13 cellular contexts compared by ENCODE assay signal in the genomic region with DNA sequence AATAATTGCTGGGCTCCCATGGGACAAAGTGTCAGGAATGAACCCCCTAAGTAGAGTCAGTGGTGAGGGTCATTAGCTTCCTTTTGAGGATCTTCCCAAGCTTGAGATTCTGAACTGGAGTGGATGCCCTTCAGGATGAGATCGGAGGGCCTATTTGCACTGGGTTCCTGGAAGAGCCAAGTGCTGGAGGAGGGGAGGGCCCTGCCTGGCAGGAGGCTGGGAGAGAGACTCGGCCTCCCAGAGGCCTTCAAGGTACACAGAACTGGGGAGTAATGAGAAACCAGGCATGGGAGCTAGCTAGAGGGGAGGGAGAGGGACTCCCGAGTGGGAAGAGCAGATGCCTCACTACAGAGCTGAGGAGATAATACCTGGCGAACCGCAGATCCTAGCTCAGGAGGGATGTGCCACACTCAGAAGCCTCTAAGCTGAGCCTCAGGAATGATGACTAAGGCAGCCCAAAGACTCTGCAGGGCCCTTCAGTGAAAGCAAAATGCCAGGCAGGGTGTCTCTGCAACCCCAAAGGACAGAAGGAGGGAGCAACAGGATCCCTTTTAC. TPM values are rescaled to one million over a fixed set of nuclear protein-coding genes. Genes with fewer than 3 reads are reported as not detected.
DNase-seq lines count a peak whose midpoint lies in the region; ATAC-seq, FAIRE-seq and TF ChIP-seq lines count a peak whose summit lies in the region.
"Had no signal": no experiment of that assay in that cellular context is flagged by ENCODE, and none has a peak within 500 bp of the region (broad histone marks: within the 10 kb centered on the region; RNA-seq: fewer than 3 reads in every experiment).

No MANE protein-coding gene starts in this region.

- BruUV-seq in PC-3 (replicated peaks; lab: Mats Ljungman, UMichigan) (no TSS peak), K562 (replicated peaks; lab: Mats Ljungman, UMichigan) (no TSS peak)

- peak; percentile 45 for TF ChIP-seq POLR2A in K562 (conservative IDR thresholded peaks at IDR 0.05)
- TF ChIP-seq POLR2A in body of pancreas (IDR thresholded peaks at IDR 0.05), result no peak

- no peak overlapping the region for H3K4me3 ChIP-seq in PC-3 (ENCODE audit: low read length)
- H3K4me3 ChIP-seq in K562, result no peak overlapping the region
- no peak overlapping the region for H3K4me3 ChIP-seq in body of pancreas
- H3K4me3 ChIP-seq: upper lobe of right lung had no signal

- peaks cover 29% of the 10 kb centered on the region for H3K36me3 ChIP-seq in PC-3 (ENCODE audit: low read depth, low read length)
- H3K36me3 ChIP-seq in K562 (ENCODE audit: control insufficient read depth, insufficient read depth, low read length), result peaks cover 94% of the 10 kb centered on the region
- H3K36me3 ChIP-seq in body of pancreas (replicated peaks in 1 of 2; ENCODE audit: insufficient read depth in 1 of 2, low read depth in 2 of 2), result peaks cover 0 to 29% of the 10 kb centered on the region in 2 donors

- H3K4me1 Mint-ChIP-seq in activated T-cell treated with anti-CD3 and anti-CD28 coated beads, Interleukin-2, amount 50 U/mL, for 72 hours (ENCODE audit: low read depth), result peaks cover 2% of the 10 kb centered on the region
- H3K4me1 Mint-ChIP-seq in osteocyte (ENCODE audit: unreplicated experiment), result peaks cover 8% of the 10 kb centered on the region

- peak overlapping the region; percentile 76 for H3K27ac Mint-ChIP-seq in activated T-cell treated with anti-CD3 and anti-CD28 coated beads, Interleukin-2, amount 50 U/mL, for 72 hours
- peak overlapping the region; percentile 48 for H3K27ac Mint-ChIP-seq in osteocyte (ENCODE audit: unreplicated experiment)

- peaks cover 11 to 35% of the 10 kb centered on the region in 2 donors for H3K36me3 Mint-ChIP-seq in activated T-cell treated with anti-CD3 and anti-CD28 coated beads, Interleukin-2, amount 50 U/mL, for 72 hours (ENCODE audit: insufficient read depth in 2 of 2)
- H3K36me3 Mint-ChIP-seq in osteocyte (ENCODE audit: unreplicated experiment), result peaks cover 45% of the 10 kb centered on the region

- no peaks in the 10 kb centered on the region for H3K27me3 ChIP-seq in PC-3 (ENCODE audit: low read length)
- H3K27me3 ChIP-seq in K562 (ENCODE audit: control insufficient read depth in 2 of 2, insufficient read depth in 2 of 2, low read length in 2 of 2), result no peaks in the 10 kb centered on the region
- H3K27me3 ChIP-seq in body of pancreas, result no peaks in the 10 kb centered on the region
- H3K27me3 ChIP-seq: upper lobe of right lung had no signal

- no peak overlapping the region for H3K4me2 ChIP-seq in PC-3 (ENCODE audit: low read length)
- no peak overlapping the region for H3K4me2 ChIP-seq in K562 (ENCODE audit: insufficient read depth, low read length)

- H3K79me2 ChIP-seq in PC-3 (ENCODE audit: low read length) (peaks cover 3% of the 10 kb centered on the region; the same call in 1 of the 2 replicates), K562 (ENCODE audit: control insufficient read depth, insufficient read depth, low read length) (peaks cover 4% of the 10 kb centered on the region)

- H2AFZ ChIP-seq in PC-3 (ENCODE audit: low read length) (no peak overlapping the region), K562 (ENCODE audit: low read depth, low read length) (no peak overlapping the region)

- no peaks in the 10 kb centered on the region for H3K27me3 Mint-ChIP-seq in activated T-cell treated with anti-CD3 and anti-CD28 coated beads, Interleukin-2, amount 50 U/mL, for 72 hours (ENCODE audit: low read depth)
- H3K27me3 Mint-ChIP-seq in osteocyte (ENCODE audit: unreplicated experiment), result no peaks in the 10 kb centered on the region

- POLR2A ChIA-PET in PC-3 (lab: Charles Lee; ENCODE audit: unreplicated experiment) (no interaction called here), K562 (lab: Yijun Ruan, JAX) (interaction anchor here (0.5 to 4.0 kb wide), 8 partner anchors 10 to 410 kb away, joined by 3 to 50 read pairs (median 3); partner anchors contain the start of genes BUD31 and PDAP1)

- H3K9me2 ChIP-seq in PC-3 (replicated peaks; ENCODE audit: low read length), result no peaks in the 10 kb centered on the region

- intact Hi-C loops in PC-3 (cut with micrococcal nuclease) (no loop called here), K562 (cut with micrococcal nuclease) (no loop called here), body of pancreas (cut with DNase I) (no loop called here)

- no peak for TF ChIP-seq RAD21 in K562 (CRISPR knock-in tag; conservative IDR thresholded peaks at IDR 0.05 in 1 of 2, IDR thresholded peaks at IDR 0.05 in 1 of 2)

- no peak for FAIRE-seq in K562 (lab: Jason Lieb, UNC)
- FAIRE-seq in D721Med (lab: Jason Lieb, UNC), result no peak
- FAIRE-seq: colon had no signal

- H3K9me3 Mint-ChIP-seq in activated T-cell treated with anti-CD3 and anti-CD28 coated beads, Interleukin-2, amount 50 U/mL, for 72 hours, result no peaks in the 10 kb centered on the region
- H3K9me3 Mint-ChIP-seq in osteocyte (ENCODE audit: unreplicated experiment), result no peaks in the 10 kb centered on the region

- no peaks in the 10 kb centered on the region for H3K4me1 ChIP-seq in PC-3 (ENCODE audit: insufficient read depth, low read length)
- peaks cover 0 to 10% of the 10 kb centered on the region in 2 experiments; a peak in 2 of 5 replicates for H3K4me1 ChIP-seq in K562 (replicated peaks in 1 of 2; ENCODE audit: control insufficient read depth in 2 of 2, insufficient read depth in 2 of 2, low read length in 2 of 2)
- H3K4me1 ChIP-seq in body of pancreas, result peaks cover 3% of the 10 kb centered on the region

- no peaks in the 10 kb centered on the region for H3K9me3 ChIP-seq in PC-3 (ENCODE audit: low read length)
- no peaks in the 10 kb centered on the region for H3K9me3 ChIP-seq in K562 (replicated peaks; ENCODE audit: control insufficient read depth, insufficient read depth, low read depth, low read length)
- H3K9me3 ChIP-seq in body of pancreas, result no peaks in the 10 kb centered on the region
- H3K9me3 ChIP-seq: upper lobe of right lung had no signal

- CTCF ChIA-PET in PC-3 (lab: Charles Lee) (no interaction called here), K562 (lab: Yijun Ruan, JAX; ENCODE audit: low intra/inter-chr PET ratio) (no interaction called here)

- no peak overlapping the region for H3K4me3 Mint-ChIP-seq in activated T-cell treated with anti-CD3 and anti-CD28 coated beads, Interleukin-2, amount 50 U/mL, for 72 hours
- no peak overlapping the region for H3K4me3 Mint-ChIP-seq in osteocyte (ENCODE audit: unreplicated experiment)

- no peak overlapping the region for H3K9ac ChIP-seq in PC-3 (ENCODE audit: low read length)
- H3K9ac ChIP-seq in K562 (ENCODE audit: insufficient read depth in 1 of 2, low read depth in 2 of 2, low read length in 2 of 2), result no peak overlapping the region; a peak in 1 of 4 replicates

- TF ChIP-seq CTCF in PC-3 (conservative IDR thresholded peaks at IDR 0.05; ENCODE audit: low read depth, low read length) (no peak), K562 (IDR thresholded peaks at IDR 0.05 in 2 of 3, conservative IDR thresholded peaks at IDR 0.05 in 1 of 3; ENCODE audit: insufficient read depth in 2 of 3, low read depth in 1 of 3, low read length in 3 of 3) (no peak), osteocyte (IDR thresholded peaks at IDR 0.05) (no peak), body of pancreas (IDR thresholded peaks at IDR 0.05) (no peak), D721Med (IDR thresholded peaks at IDR 0.05; ENCODE audit: insufficient read depth, missing control alignments) (no peak)

- no peaks in the 10 kb centered on the region for H3F3A ChIP-seq in PC-3 (ENCODE audit: low read length, unreplicated experiment)

- no peak overlapping the region for H3K27ac ChIP-seq in PC-3 (ENCODE audit: low read length)
- no peak overlapping the region for H3K27ac ChIP-seq in K562 (ENCODE audit: extremely low read depth, low read depth, low read length)
- H3K27ac ChIP-seq in body of pancreas, result no peak overlapping the region
- H3K27ac ChIP-seq: upper lobe of right lung had no signal

- 83% methylated on average over 5 of the region's 5 CpGs for WGBS in K562 (ENCODE audit: insufficient coverage, low coverage, missing lambda C conversion rate)
- 74 to 78% methylated on average over 3 to 5 of the region's 5 CpGs for WGBS in body of pancreas, 2 donors

- in situ Hi-C loops in K562 (cut with MboI), result no loop called here

- peak in 1 of 2 donors; percentile 4 for ATAC-seq in activated T-cell treated with anti-CD3 and anti-CD28 coated beads, Interleukin-2, amount 50 U/mL, for 72 hours (replicated peaks in 1 of 2)
- ATAC-seq in PC-3, result peak; percentile 6; the same call in 1 of the 2 replicates
- ATAC-seq in K562, result no peak
- ATAC-seq in GM19455 (IDR thresholded peaks at IDR 0.05; ENCODE audit: unreplicated experiment), result no peak
- no peak for ATAC-seq in body of pancreas

- no peaks in the 10 kb centered on the region for H3K9me1 ChIP-seq in K562 (ENCODE audit: control insufficient read depth, insufficient read depth, low read length)

- DNase-seq in activated T-cell treated with anti-CD3 and anti-CD28 coated beads, Interleukin-2, amount 50 U/mL, for 72 hours, result no peak
- DNase-seq in activated T-cell treated with anti-CD3 and anti-CD28 coated beads, Interleukin-2, amount 50 U/mL, for 1 hour, result no peak
- no peak for DNase-seq in PC-3
- DNase-seq in K562 (ENCODE audit: extremely low read depth in 1 of 4, low spot score in 3 of 4), result no peak
- DNase-seq in osteocyte (ENCODE audit: extremely low spot score, unreplicated experiment), result no peak
- DNase-seq in body of pancreas, result no peak
- DNase-seq in D721Med (ENCODE audit: insufficient read length, low spot score), result no peak
- DNase-seq: NCI-H1694; posterior cingulate gyrus; stimulated activated CD4-positive, alpha-beta T cell treated with anti-CD3 and anti-CD28 coated beads, Interleukin-15, amount 100 ng/mL, for 24 hours; upper lobe of right lung had no signal

- no peak for TF ChIP-seq EP300 in K562 (IDR thresholded peaks at IDR 0.05; ENCODE audit: low read length)

- H4K20me1 ChIP-seq in PC-3 (ENCODE audit: low read length), result peaks cover 9% of the 10 kb centered on the region; the same call in 1 of the 2 replicates
- H4K20me1 ChIP-seq in K562 (replicated peaks; ENCODE audit: control insufficient read depth, insufficient read depth, low read length), result peaks cover 28% of the 10 kb centered on the region; the same call in 1 of the 2 replicates

RNA-seq across cellular contexts. Expression of gene PDAP1, which starts 9.4 kb away (rescaled TPM):
- total RNA-seq in activated T-cell treated with anti-CD3 and anti-CD28 coated beads, Interleukin-2, amount 50 U/mL, for 72 hours, result 100 to 1,000 TPM in 1 of 2 donors, 10 to 100 TPM in 1; 95.0 to 108 TPM
- total RNA-seq in PC-3 (2014; rRNA removed), result 58.6 and 84.7 TPM in 2 replicates
- total RNA-seq in K562 (2011; cell fraction: chromatin; rRNA removed; ENCODE audit: low replicate concordance), result 27.1 and 32.8 TPM in 2 replicates
- 19.1 and 20.0 TPM in 2 replicates for total RNA-seq in K562 (2011; cell fraction: nucleolus; rRNA removed)
- 28.5 and 49.1 TPM in 2 replicates for total RNA-seq in K562 (2011; cell fraction: nucleoplasm; rRNA removed)
- total RNA-seq in K562 (2014; rRNA removed), result 105 and 108 TPM in 2 replicates
- total RNA-seq in K562 (2014; rRNA removed; fragmentation: Illumina TruSeq; extraction: Trizol), result 129 and 138 TPM in 2 replicates
- 161 and 162 TPM in 2 replicates for total RNA-seq in K562 (2015; rRNA removed; fragmentation: Illumina TruSeq; extraction: Trizol)
- 161 and 182 TPM in 2 replicates for total RNA-seq in K562 (2021)
- polyA plus RNA-seq in K562 (2011; rRNA removed), result 31.0 and 72.6 TPM in 2 replicates
- polyA plus RNA-seq in K562 (2011; cell fraction: cytosol; rRNA removed), result 26.2 and 29.1 TPM in 2 replicates
- 22.4 and 28.1 TPM in 2 replicates for polyA plus RNA-seq in K562 (2011; cell fraction: nucleus; rRNA removed)
- 165 and 249 TPM in 2 replicates for polyA plus RNA-seq in K562 (2012)
- 315 and 356 TPM in 2 replicates for polyA plus RNA-seq in K562 (2014; fragmentation: Illumina TruSeq; extraction: Trizol)
- polyA plus RNA-seq in K562 (2014; fragmentation: Nextera tagmentation; extraction: Ambion mirVana), result 10 to 100 TPM; 10.2 to 16.0 TPM
- 185 and 215 TPM in 2 replicates for polyA plus RNA-seq in K562 (2014; rRNA removed)
- 20.1 and 24.4 TPM in 2 replicates for polyA minus RNA-seq in K562 (2011; rRNA and poly(A)+ RNA removed)
- 31.9 and 37.0 TPM in 2 replicates for polyA minus RNA-seq in K562 (2011; cell fraction: cytosol; rRNA and poly(A)+ RNA removed)
- polyA minus RNA-seq in K562 (2011; cell fraction: nucleus; rRNA and poly(A)+ RNA removed), result 5.1 and 6.4 TPM in 2 replicates
- 107 and 116 TPM in 2 replicates for total RNA-seq in osteocyte
- 10 to 100 TPM; 22.7 to 52.4 TPM for total RNA-seq in body of pancreas

RNA-seq across cellular contexts. Expression of gene BUD31, which starts 9.8 kb away (rescaled TPM):
- total RNA-seq in activated T-cell treated with anti-CD3 and anti-CD28 coated beads, Interleukin-2, amount 50 U/mL, for 72 hours, result 100 to 1,000 TPM; 218 to 228 TPM
- total RNA-seq in PC-3 (2014; rRNA removed) (120 and 144 TPM in 2 replicates), K562 (2014; rRNA removed) (247 and 279 TPM in 2 replicates), K562 (2014; rRNA removed; fragmentation: Illumina TruSeq; extraction: Trizol) (214 and 266 TPM in 2 replicates), K562 (2015; rRNA removed; fragmentation: Illumina TruSeq; extraction: Trizol) (211 and 238 TPM in 2 replicates), K562 (2021) (242 and 255 TPM in 2 replicates), osteocyte (112 and 131 TPM in 2 replicates), body of pancreas (10 to 100 TPM; 29.6 to 31.6 TPM)
- total RNA-seq in K562 (2011; cell fraction: chromatin; rRNA removed; ENCODE audit: low replicate concordance), result 71.4 and 104 TPM in 2 replicates
- 46.8 and 62.5 TPM in 2 replicates for total RNA-seq in K562 (2011; cell fraction: nucleolus; rRNA removed)
- total RNA-seq in K562 (2011; cell fraction: nucleoplasm; rRNA removed), result 67.0 and 82.8 TPM in 2 replicates
- polyA plus RNA-seq in K562 (2011; rRNA removed) (69.4 and 105 TPM in 2 replicates), K562 (2014; fragmentation: Illumina TruSeq; extraction: Trizol) (307 and 342 TPM in 2 replicates), K562 (2014; fragmentation: Nextera tagmentation; extraction: Ambion mirVana) (100 to 1,000 TPM; 275 to 332 TPM), K562 (2014; rRNA removed) (237 and 272 TPM in 2 replicates)
- 77.0 and 96.0 TPM in 2 replicates for polyA plus RNA-seq in K562 (2011; cell fraction: cytosol; rRNA removed)
- polyA plus RNA-seq in K562 (2011; cell fraction: nucleus; rRNA removed), result 42.2 and 50.1 TPM in 2 replicates
- polyA plus RNA-seq in K562 (2012), result 142 and 298 TPM in 2 replicates
- polyA minus RNA-seq in K562 (2011; rRNA and poly(A)+ RNA removed), result 50.5 and 64.8 TPM in 2 replicates
- 36.5 and 42.6 TPM in 2 replicates for polyA minus RNA-seq in K562 (2011; cell fraction: cytosol; rRNA and poly(A)+ RNA removed)
- 16.4 and 18.0 TPM in 2 replicates for polyA minus RNA-seq in K562 (2011; cell fraction: nucleus; rRNA and poly(A)+ RNA removed)

RNA-seq across cellular contexts. Expression of gene ARPC1B, which starts 24.4 kb away (rescaled TPM):
- 100 to 1,000 TPM; 202 to 208 TPM for total RNA-seq in activated T-cell treated with anti-CD3 and anti-CD28 coated beads, Interleukin-2, amount 50 U/mL, for 72 hours
- total RNA-seq in PC-3 (2014; rRNA removed) (358 and 381 TPM in 2 replicates), K562 (2014; rRNA removed) (357 and 436 TPM in 2 replicates), K562 (2014; rRNA removed; fragmentation: Illumina TruSeq; extraction: Trizol) (77.8 and 81.5 TPM in 2 replicates), K562 (2015; rRNA removed; fragmentation: Illumina TruSeq; extraction: Trizol) (216 and 235 TPM in 2 replicates), K562 (2021) (187 and 221 TPM in 2 replicates), osteocyte (76.1 and 84.9 TPM in 2 replicates), body of pancreas (100 to 1,000 TPM in 1 of 2 donors, 10 to 100 TPM in 1; 60.0 to 131 TPM)
- total RNA-seq in K562 (2011; cell fraction: chromatin; rRNA removed; ENCODE audit: low replicate concordance), result 99.9 and 272 TPM in 2 replicates
- 195 and 204 TPM in 2 replicates for total RNA-seq in K562 (2011; cell fraction: nucleolus; rRNA removed)
- total RNA-seq in K562 (2011; cell fraction: nucleoplasm; rRNA removed), result 146 and 192 TPM in 2 replicates
- polyA plus RNA-seq in K562 (2011; rRNA removed) (211 and 213 TPM in 2 replicates), K562 (2014; fragmentation: Illumina TruSeq; extraction: Trizol) (93.3 and 345 TPM in 2 replicates), K562 (2014; fragmentation: Nextera tagmentation; extraction: Ambion mirVana) (10 to 100 TPM in 1 of 2 experiments, 1 to 10 TPM in 1; 6.7 to 38.7 TPM), K562 (2014; rRNA removed) (308 and 407 TPM in 2 replicates)
- polyA plus RNA-seq in K562 (2011; cell fraction: cytosol; rRNA removed), result 307 and 633 TPM in 2 replicates
- polyA plus RNA-seq in K562 (2011; cell fraction: nucleus; rRNA removed), result 159 and 253 TPM in 2 replicates
- 510 and 518 TPM in 2 replicates for polyA plus RNA-seq in K562 (2012)
- 59.3 and 102 TPM in 2 replicates for polyA minus RNA-seq in K562 (2011; rRNA and poly(A)+ RNA removed)
- 118 and 133 TPM in 2 replicates for polyA minus RNA-seq in K562 (2011; cell fraction: cytosol; rRNA and poly(A)+ RNA removed)
- 73.5 and 76.2 TPM in 2 replicates for polyA minus RNA-seq in K562 (2011; cell fraction: nucleus; rRNA and poly(A)+ RNA removed)

RNA-seq across cellular contexts. Expression of gene PTCD1, which starts 39.6 kb away (rescaled TPM):
- 1 to 10 TPM; 6.1 to 8.9 TPM for total RNA-seq in activated T-cell treated with anti-CD3 and anti-CD28 coated beads, Interleukin-2, amount 50 U/mL, for 72 hours
- total RNA-seq in PC-3 (2014; rRNA removed) (10.4 and 11.5 TPM in 2 replicates), K562 (2014; rRNA removed) (17.1 and 24.4 TPM in 2 replicates), K562 (2014; rRNA removed; fragmentation: Illumina TruSeq; extraction: Trizol) (6.2 and 6.9 TPM in 2 replicates), K562 (2015; rRNA removed; fragmentation: Illumina TruSeq; extraction: Trizol) (10.3 and 10.5 TPM in 2 replicates), K562 (2021) (12.3 and 16.3 TPM in 2 replicates), osteocyte (5.7 and 10.5 TPM in 2 replicates), body of pancreas (1 to 10 TPM; 1.6 to 3.4 TPM)
- 20.1 and 49.2 TPM in 2 replicates for total RNA-seq in K562 (2011; cell fraction: chromatin; rRNA removed; ENCODE audit: low replicate concordance)
- 22.2 and 25.2 TPM in 2 replicates for total RNA-seq in K562 (2011; cell fraction: nucleolus; rRNA removed)
- total RNA-seq in K562 (2011; cell fraction: nucleoplasm; rRNA removed), result 9.8 and 15.1 TPM in 2 replicates
- polyA plus RNA-seq in K562 (2011; rRNA removed) (4.1 and 5.3 TPM in 2 replicates), K562 (2014; fragmentation: Illumina TruSeq; extraction: Trizol) (5.0 and 21.9 TPM in 2 replicates), K562 (2014; fragmentation: Nextera tagmentation; extraction: Ambion mirVana) (under 1 TPM; 0.46 to 0.57 TPM), K562 (2014; rRNA removed) (10.5 and 13.5 TPM in 2 replicates)
- polyA plus RNA-seq in K562 (2011; cell fraction: cytosol; rRNA removed), result 4.6 and 13.2 TPM in 2 replicates
- 8.8 and 19.0 TPM in 2 replicates for polyA plus RNA-seq in K562 (2011; cell fraction: nucleus; rRNA removed)
- 6.9 and 10.9 TPM in 2 replicates for polyA plus RNA-seq in K562 (2012)
- 3.8 and 5.0 TPM in 2 replicates for polyA minus RNA-seq in K562 (2011; rRNA and poly(A)+ RNA removed)
- polyA minus RNA-seq in K562 (2011; cell fraction: cytosol; rRNA and poly(A)+ RNA removed), result 4.6 and 7.6 TPM in 2 replicates
- polyA minus RNA-seq in K562 (2011; cell fraction: nucleus; rRNA and poly(A)+ RNA removed), result 6.6 and 8.1 TPM in 2 replicates

RNA-seq across cellular contexts. Expression of gene CPSF4, which starts 39.8 kb away (rescaled TPM):
- total RNA-seq in activated T-cell treated with anti-CD3 and anti-CD28 coated beads, Interleukin-2, amount 50 U/mL, for 72 hours, result 10 to 100 TPM; 59.2 to 65.9 TPM
- total RNA-seq in PC-3 (2014; rRNA removed) (49.5 and 65.3 TPM in 2 replicates), K562 (2014; rRNA removed) (71.7 and 83.4 TPM in 2 replicates), K562 (2014; rRNA removed; fragmentation: Illumina TruSeq; extraction: Trizol) (39.2 and 46.1 TPM in 2 replicates), K562 (2015; rRNA removed; fragmentation: Illumina TruSeq; extraction: Trizol) (63.9 and 66.7 TPM in 2 replicates), K562 (2021) (97.7 and 99.8 TPM in 2 replicates), osteocyte (32.3 and 37.9 TPM in 2 replicates), body of pancreas (10 to 100 TPM; 24.4 to 31.1 TPM)
- 152 and 384 TPM in 2 replicates for total RNA-seq in K562 (2011; cell fraction: chromatin; rRNA removed; ENCODE audit: low replicate concordance)
- 218 TPM in 2 replicates for total RNA-seq in K562 (2011; cell fraction: nucleolus; rRNA removed)
- total RNA-seq in K562 (2011; cell fraction: nucleoplasm; rRNA removed), result 228 and 250 TPM in 2 replicates
- polyA plus RNA-seq in K562 (2011; rRNA removed) (81.3 and 83.8 TPM in 2 replicates), K562 (2014; fragmentation: Illumina TruSeq; extraction: Trizol) (86.8 and 90.7 TPM in 2 replicates), K562 (2014; fragmentation: Nextera tagmentation; extraction: Ambion mirVana) (10 to 100 TPM; 16.9 to 17.4 TPM), K562 (2014; rRNA removed) (118 and 126 TPM in 2 replicates)
- polyA plus RNA-seq in K562 (2011; cell fraction: cytosol; rRNA removed), result 74.0 and 128 TPM in 2 replicates
- polyA plus RNA-seq in K562 (2011; cell fraction: nucleus; rRNA removed), result 257 and 356 TPM in 2 replicates
- polyA plus RNA-seq in K562 (2012), result 69.0 and 82.1 TPM in 2 replicates
- polyA minus RNA-seq in K562 (2011; rRNA and poly(A)+ RNA removed), result 32.3 and 54.6 TPM in 2 replicates
- 26.3 and 38.3 TPM in 2 replicates for polyA minus RNA-seq in K562 (2011; cell fraction: cytosol; rRNA and poly(A)+ RNA removed)
- 63.5 and 66.6 TPM in 2 replicates for polyA minus RNA-seq in K562 (2011; cell fraction: nucleus; rRNA and poly(A)+ RNA removed)
